In the genomic region with DNA sequence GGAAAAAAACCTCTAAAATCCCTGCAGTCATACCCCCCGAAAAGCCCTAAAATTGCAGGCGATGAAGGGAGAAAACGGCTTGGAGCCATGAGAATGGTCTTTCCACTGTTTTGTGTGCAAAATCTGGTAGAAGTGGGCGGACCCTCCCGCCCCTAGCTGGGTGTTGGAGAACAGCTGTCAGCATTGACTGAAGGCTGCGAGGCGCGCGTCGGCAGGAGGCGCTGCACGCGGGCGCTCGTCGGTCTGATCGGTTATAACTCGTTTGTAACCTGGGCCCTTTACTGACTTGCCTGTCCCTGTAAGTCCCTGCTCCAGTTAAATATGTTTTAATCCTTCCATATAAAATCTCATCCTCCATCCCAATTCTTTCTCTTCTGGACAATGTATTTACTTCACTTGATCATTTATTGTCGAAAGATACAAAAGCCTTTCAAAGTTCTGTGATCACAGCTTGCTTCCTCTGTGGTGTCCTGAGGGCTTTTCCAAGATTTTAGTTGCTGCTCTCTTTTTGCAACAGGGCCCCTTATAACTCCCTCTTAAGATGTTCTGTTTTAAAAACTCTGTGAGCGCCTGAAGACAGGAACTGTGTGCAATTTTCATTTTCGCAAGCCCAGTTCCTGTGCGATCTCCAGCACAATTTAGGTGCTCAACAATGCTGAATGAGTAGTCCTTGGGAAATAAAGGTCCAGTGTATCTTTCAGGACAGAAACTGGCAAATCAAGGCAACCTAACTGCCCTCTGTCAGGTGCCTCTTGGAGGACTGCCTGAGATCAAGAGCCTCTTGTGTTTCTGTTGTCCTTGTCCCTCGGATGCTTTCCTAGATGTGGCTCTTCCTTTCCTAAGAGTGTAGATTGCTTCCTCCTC, we compare ENCODE assay signal across 8 cellular contexts. TPM values are rescaled to one million over a fixed set of nuclear protein-coding genes. Genes with fewer than 3 reads are reported as not detected.
DNase-seq lines count a peak whose midpoint lies in the region; ATAC-seq and TF ChIP-seq lines count a peak whose summit lies in the region.

No MANE protein-coding gene starts in this region.

- peak overlapping the region; percentile 62 to 93 (median 80) for H3K4me3 ChIP-seq in mammary epithelial cell (replicated peaks in 1 of 3; ENCODE audit: insufficient read depth in 1 of 3, low read depth in 2 of 3, low read length in 3 of 3)
- peak overlapping the region; percentile 54 to 90 (median 80) for H3K4me3 ChIP-seq in spleen

- peak overlapping the region; percentile 88 for H3K4me2 ChIP-seq in mammary epithelial cell (ENCODE audit: insufficient read depth, low read depth, low read length)

- H3K9ac ChIP-seq in mammary epithelial cell (ENCODE audit: insufficient read depth, low read length), result no peak overlapping the region

- peak; percentile 36 for ATAC-seq in HG03039 (IDR thresholded peaks at IDR 0.05; ENCODE audit: unreplicated experiment)

- in situ Hi-C loops in mammary epithelial cell (cut with MboI; ENCODE audit: low sequenced_read_pairs in 2 of 2), result loop anchor here in 1 of 2 donors (5.0 kb wide), 1 partner anchor 119 kb away; no protein-coding TSS in a partner anchor

- H3K9me3 ChIP-seq in mammary epithelial cell (replicated peaks; ENCODE audit: insufficient read depth, low read length) (no peaks in the 10 kb centered on the region), spleen (no peaks in the 10 kb centered on the region)

- H3K4me3 Mint-ChIP-seq in immature natural killer cell, result peak overlapping the region; percentile 88 to 92 (median 91)

- H3K27ac ChIP-seq in VCaP (peak overlapping the region; percentile 98), mammary epithelial cell (ENCODE audit: insufficient read depth, low read depth, low read length) (peak overlapping the region; percentile 6), spleen (peak overlapping the region; percentile 79 to 97 (median 94))

- dilution Hi-C loops in mammary epithelial cell (cut with HindIII; ENCODE audit: low sequenced_read_pairs), result no loop called here

- DNase-seq in NCI-H2171 treated with DMSO at 0.1 percent for 48 hours (lab: John Stamatoyannopoulos, UW), result peak; percentile 80
- DNase-seq in mammary epithelial cell, result peak; percentile 66
- DNase-seq in immature natural killer cell, result peak; percentile 68 to 77 (median 75)
- DNase-seq in spleen, result peak; percentile 96
- no peak for DNase-seq in NCI-H128 (lab: John Stamatoyannopoulos, UW; ENCODE audit: unreplicated experiment)

- peaks cover 1 to 20% (median 11%) of the 10 kb centered on the region in 3 donors for H3K27me3 Mint-ChIP-seq in immature natural killer cell (ENCODE audit: low read depth in 3 of 3)

- BruUV-seq in mammary epithelial cell (replicated peaks; lab: Mats Ljungman, UMichigan), result no TSS peak

- H3K27me3 ChIP-seq in mammary epithelial cell (ENCODE audit: insufficient read depth, low read length), result no peaks in the 10 kb centered on the region
- H3K27me3 ChIP-seq in spleen (replicated peaks in 1 of 7), result peaks cover 0 to 57% (median 6%) of the 10 kb centered on the region in 7 donors

- CTCF ChIA-PET in mammary epithelial cell (lab: Charles Lee; ENCODE audit: low non-redundant PET), result interaction anchor here (0.6 to 0.7 kb wide), 2 partner anchors 16 to 112 kb away, joined by 4 read pairs; no protein-coding TSS in a partner anchor

- peak overlapping the region; percentile 93 for H2AFZ ChIP-seq in mammary epithelial cell (ENCODE audit: low read depth, low read length)

- TF ChIP-seq POLR2A in spleen (IDR thresholded peaks at IDR 0.05), result no peak

- H3K36me3 Mint-ChIP-seq in immature natural killer cell, result no peaks in the 10 kb centered on the region

- intact Hi-C loops in mammary epithelial cell (cut with micrococcal nuclease) (loop anchor here (1.0 kb wide), 1 partner anchor 123 kb away; no protein-coding TSS in a partner anchor), spleen (cut with DNase I; ENCODE audit: low total_unique reads) (no loop called here)

- H3K36me3 ChIP-seq in mammary epithelial cell (ENCODE audit: insufficient read depth, low read length) (no peaks in the 10 kb centered on the region), spleen (no peaks in the 10 kb centered on the region)

- H3K4me1 Mint-ChIP-seq in immature natural killer cell, result peaks cover 17 to 42% of the 10 kb centered on the region in 2 donors

- H3K27ac Mint-ChIP-seq in immature natural killer cell, result peak overlapping the region; percentile 64 to 86 (median 81)

- peaks cover 40% of the 10 kb centered on the region for H3K79me2 ChIP-seq in mammary epithelial cell (ENCODE audit: insufficient read depth, low read length)

- peaks cover 22% of the 10 kb centered on the region for H3K4me1 ChIP-seq in mammary epithelial cell (ENCODE audit: insufficient read depth, low read length)
- peaks cover 14 to 81% (median 47%) of the 10 kb centered on the region in 6 donors for H3K4me1 ChIP-seq in spleen

- TF ChIP-seq CTCF in GM12872 (IDR thresholded peaks at IDR 0.05; ENCODE audit: insufficient read depth, low read depth, low read length), result peak; percentile 95
- TF ChIP-seq CTCF in VCaP (conservative IDR thresholded peaks at IDR 0.05), result peak; percentile 92
- peak; percentile 94 for TF ChIP-seq CTCF in mammary epithelial cell (conservative IDR thresholded peaks at IDR 0.05 in 1 of 2, IDR thresholded peaks at IDR 0.05 in 1 of 2; ENCODE audit: extremely low read depth in 1 of 2, insufficient read depth in 1 of 2, low read depth in 1 of 2, low read length in 2 of 2)
- peak; percentile 55 to 94 (median 82) for TF ChIP-seq CTCF in spleen (IDR thresholded peaks at IDR 0.05 in 8 of 11, conservative IDR thresholded peaks at IDR 0.05 in 3 of 11)

- no peaks in the 10 kb centered on the region for H4K20me1 ChIP-seq in mammary epithelial cell (ENCODE audit: insufficient read depth, low read length)

- 21% methylated on average over 23 of the region's 23 CpGs for WGBS in mammary epithelial cell (ENCODE audit: low coverage, missing lambda C conversion rate)
- WGBS in spleen, 5 donors, result 6 to 14% (median 9%) methylated on average over 23 of the region's 23 CpGs

- no peaks in the 10 kb centered on the region for H3K9me3 Mint-ChIP-seq in immature natural killer cell

RNA-seq across cellular contexts. Expression of gene HNRNPLL, which starts 0.9 kb away (rescaled TPM):
- total RNA-seq in mammary epithelial cell, result 10 to 100 TPM; 36.0 to 46.0 TPM
- polyA plus RNA-seq in mammary epithelial cell, result 17.2 TPM
- 37.6 TPM for polyA minus RNA-seq in mammary epithelial cell
- polyA plus RNA-seq in immature natural killer cell, result 10 to 100 TPM in 2 of 3 donors, 1 to 10 TPM in 1; 7.4 to 13.9 (median 11.5) TPM
- total RNA-seq in spleen, result 10 to 100 TPM; 28.6 to 53.4 (median 38.0) TPM
- polyA plus RNA-seq in spleen, result 1 to 10 TPM; 4.8 to 7.4 (median 5.2) TPM

Comparison
In these comparisons a context has a peak if more than half of its experiments do, and no peak if none do; other contexts are left out.
1. H3K27ac ChIP-seq: peak in every context shown above with its lines; median percentile 98 in VCaP; 94 in spleen; 6 in mammary epithelial cell.